In the genomic region with DNA sequence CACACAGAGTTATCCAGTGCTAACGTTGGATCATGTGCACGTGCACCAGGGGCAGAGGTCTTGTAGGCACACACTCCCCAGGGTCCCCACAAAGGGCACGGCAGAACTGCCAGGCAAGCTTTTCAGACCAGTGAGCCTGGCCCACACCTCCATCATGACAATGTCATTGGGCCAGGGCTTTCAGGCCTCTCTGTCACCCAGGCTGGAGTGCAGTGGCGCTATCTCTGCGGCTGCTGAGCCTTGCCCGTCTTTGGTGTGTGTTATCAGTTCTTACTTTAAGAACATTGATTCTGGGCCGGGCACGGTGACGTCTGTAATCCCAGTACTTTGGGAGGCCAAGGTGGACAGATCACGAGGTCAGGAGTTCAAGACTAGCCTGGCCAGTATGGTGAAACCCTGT, we compare ENCODE assay signal across 28 cellular contexts.
"Had no signal": no experiment of that assay in that cellular context is flagged by ENCODE, and none has a peak within 500 bp of the region (broad histone marks: within the 10 kb centered on the region; RNA-seq: fewer than 3 reads in every experiment).

No MANE protein-coding gene starts in this region.

- H3K4me3 Mint-ChIP-seq: activated CD4-positive, alpha-beta memory T cell treated with anti-CD3 and anti-CD28 coated beads, Interleukin-2, amount 10 ng/mL, durations not matched to agents 7 days and 5 days; activated CD4-positive, alpha-beta T cell treated with anti-CD3 and anti-CD28 coated beads, Interleukin-2, amount 10 ng/mL, durations not matched to agents 7 days and 5 days; activated naive CD4-positive, alpha-beta T cell treated with anti-CD3 and anti-CD28 coated beads, Interleukin-2, amount 10 ng/mL, durations not matched to agents 7 days and 5 days; activated T-cell treated with anti-CD3 and anti-CD28 coated beads, Interleukin-2, amount 50 U/mL, for 24 hours; activated T-cell treated with anti-CD3 and anti-CD28 coated beads, Interleukin-2, amount 50 U/mL, for 72 hours had no signal

- H3K9me3 ChIP-seq: esophagus muscularis mucosa, gastrocnemius medialis, heart right ventricle had no signal

- DNase-seq: activated CD4-positive, alpha-beta memory T cell treated with anti-CD3 and anti-CD28 coated beads, Interleukin-2, amount 10 ng/mL, durations not matched to agents 7 days and 5 days; activated CD4-positive, alpha-beta T cell treated with anti-CD3 and anti-CD28 coated beads for 4 hours; activated CD4-positive, alpha-beta T cell treated with anti-CD3 and anti-CD28 coated beads, Interleukin-2, amount 10 ng/mL, durations not matched to agents 7 days and 5 days; activated CD4-positive, alpha-beta T cell treated with anti-CD3 and anti-CD28 coated beads, Interleukin-2, amount 50 U/mL, for 4 hours; activated CD4-positive, CD25-positive, alpha-beta regulatory T cell; activated CD4-positive, CD25-positive, alpha-beta regulatory T cell treated with anti-CD3 and anti-CD28 coated beads, Interleukin-2, amount 50 U/mL, for 72 hours; activated CD8-positive, alpha-beta memory T cell treated with anti-CD3 and anti-CD28 coated beads, Interleukin-2, amount 50 U/mL, for 48 hours; activated gamma-delta T cell; activated naive CD4-positive, alpha-beta T cell; activated naive CD4-positive, alpha-beta T cell treated with anti-CD3 and anti-CD28 coated beads, Interleukin-2, amount 10 ng/mL, durations not matched to agents 7 days and 5 days; activated T-cell treated with anti-CD3 and anti-CD28 coated beads for 4 hours; activated T-cell treated with anti-CD3 and anti-CD28 coated beads, Interleukin-2, amount 50 U/mL, for 24 hours; activated T-cell treated with anti-CD3 and anti-CD28 coated beads, Interleukin-2, amount 50 U/mL, for 72 hours; amniotic stem cell; anterior cingulate cortex; brain microvascular endothelial cell; caudate nucleus; cortex of kidney; dermis blood vessel endothelial cell; effector CD4-positive, alpha-beta T cell; erythroblast; foreskin keratinocyte; gastrocnemius medialis; glutamatergic neuron; heart right ventricle; T-helper 2 cell had no signal

- H3K9me3 Mint-ChIP-seq: activated CD4-positive, alpha-beta memory T cell treated with anti-CD3 and anti-CD28 coated beads, Interleukin-2, amount 10 ng/mL, durations not matched to agents 7 days and 5 days; activated CD4-positive, alpha-beta T cell treated with anti-CD3 and anti-CD28 coated beads, Interleukin-2, amount 10 ng/mL, durations not matched to agents 7 days and 5 days; activated naive CD4-positive, alpha-beta T cell treated with anti-CD3 and anti-CD28 coated beads, Interleukin-2, amount 10 ng/mL, durations not matched to agents 7 days and 5 days; activated naive CD4-positive, alpha-beta T cell treated with anti-CD3 and anti-CD28 coated beads, Interleukin-2, amount 50 U/mL, for 72 hours; activated T-cell treated with anti-CD3 and anti-CD28 coated beads, Interleukin-2, amount 50 U/mL, for 24 hours; activated T-cell treated with anti-CD3 and anti-CD28 coated beads, Interleukin-2, amount 50 U/mL, for 72 hours had no signal

- H3K27ac Mint-ChIP-seq: activated CD4-positive, alpha-beta memory T cell treated with anti-CD3 and anti-CD28 coated beads, Interleukin-2, amount 10 ng/mL, durations not matched to agents 7 days and 5 days; activated CD4-positive, alpha-beta T cell treated with anti-CD3 and anti-CD28 coated beads, Interleukin-2, amount 10 ng/mL, durations not matched to agents 7 days and 5 days; activated naive CD4-positive, alpha-beta T cell treated with anti-CD3 and anti-CD28 coated beads, Interleukin-2, amount 10 ng/mL, durations not matched to agents 7 days and 5 days; activated naive CD4-positive, alpha-beta T cell treated with anti-CD3 and anti-CD28 coated beads, Interleukin-2, amount 50 U/mL, for 72 hours; activated T-cell treated with anti-CD3 and anti-CD28 coated beads, Interleukin-2, amount 50 U/mL, for 24 hours; activated T-cell treated with anti-CD3 and anti-CD28 coated beads, Interleukin-2, amount 50 U/mL, for 72 hours had no signal

- ATAC-seq: activated naive CD4-positive, alpha-beta T cell treated with anti-CD3 and anti-CD28 coated beads, Interleukin-2, amount 50 U/mL, for 72 hours; activated T-cell treated with anti-CD3 and anti-CD28 coated beads, Interleukin-2, amount 50 U/mL, for 72 hours; foreskin keratinocyte; gastrocnemius medialis had no signal

- H3K27me3 ChIP-seq: brain microvascular endothelial cell, esophagus muscularis mucosa, foreskin keratinocyte, gastrocnemius medialis, heart right ventricle had no signal

- H3K4me3 ChIP-seq: esophagus muscularis mucosa, gastrocnemius medialis, heart right ventricle had no signal

- H3K27ac ChIP-seq: brain microvascular endothelial cell, esophagus muscularis mucosa, foreskin keratinocyte, gastrocnemius medialis, heart right ventricle had no signal

- H3K4me1 ChIP-seq: esophagus muscularis mucosa, foreskin keratinocyte, gastrocnemius medialis, heart right ventricle had no signal

- H3K36me3 Mint-ChIP-seq: activated naive CD4-positive, alpha-beta T cell treated with anti-CD3 and anti-CD28 coated beads, Interleukin-2, amount 50 U/mL, for 72 hours had no signal

- H3K27me3 Mint-ChIP-seq: activated CD4-positive, alpha-beta memory T cell treated with anti-CD3 and anti-CD28 coated beads, Interleukin-2, amount 10 ng/mL, durations not matched to agents 7 days and 5 days; activated CD4-positive, alpha-beta T cell treated with anti-CD3 and anti-CD28 coated beads, Interleukin-2, amount 10 ng/mL, durations not matched to agents 7 days and 5 days; activated naive CD4-positive, alpha-beta T cell treated with anti-CD3 and anti-CD28 coated beads, Interleukin-2, amount 10 ng/mL, durations not matched to agents 7 days and 5 days; activated T-cell treated with anti-CD3 and anti-CD28 coated beads, Interleukin-2, amount 50 U/mL, for 24 hours had no signal
